13 cellular contexts compared by ENCODE assay signal in the genomic region with DNA sequence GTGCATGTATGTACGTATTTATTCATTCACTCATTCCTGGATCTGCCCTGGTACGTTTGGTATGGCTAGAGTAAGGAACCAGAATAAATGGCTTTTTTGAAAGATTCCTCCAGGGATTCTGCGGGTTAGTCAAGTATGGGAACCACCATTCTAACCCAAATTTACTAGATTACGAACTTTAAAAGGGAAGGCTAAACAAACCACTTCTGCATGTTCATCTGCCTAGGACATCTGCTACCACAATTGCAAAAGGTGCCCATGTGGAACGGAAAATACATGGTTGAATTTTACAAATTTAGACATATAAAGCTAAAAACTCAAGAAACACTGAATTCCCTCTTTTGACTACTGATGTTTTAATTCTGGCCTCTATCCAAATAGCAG. TPM values are rescaled to one million over a fixed set of nuclear protein-coding genes. Genes with fewer than 3 reads are reported as not detected.
DNase-seq lines count a peak whose midpoint lies in the region; ATAC-seq and TF ChIP-seq lines count a peak whose summit lies in the region.
"Had no signal": no experiment of that assay in that cellular context is flagged by ENCODE, and none has a peak within 500 bp of the region (broad histone marks: within the 10 kb centered on the region; RNA-seq: fewer than 3 reads in every experiment).

No MANE protein-coding gene starts in this region.

- H3K36me3 ChIP-seq in MM.1S (replicated peaks; ENCODE audit: insufficient read depth, low read length), result no peaks in the 10 kb centered on the region
- no peaks in the 10 kb centered on the region for H3K36me3 ChIP-seq in spleen
- H3K36me3 ChIP-seq: ascending aorta had no signal

- no peaks in the 10 kb centered on the region for H3K9me2 ChIP-seq in MM.1S (replicated peaks; ENCODE audit: insufficient read depth, low read length)

- peak overlapping the region; percentile 99 for H3K27ac Mint-ChIP-seq in activated CD4-positive, alpha-beta T cell treated with anti-CD3 and anti-CD28 coated beads for 36 hours
- peak overlapping the region; percentile 95 for H3K27ac Mint-ChIP-seq in activated naive CD8-positive, alpha-beta T cell treated with anti-CD3 and anti-CD28 coated beads, Interleukin-2, amount 50 U/mL, for 24 hours

- no peak for DNase-seq in activated CD4-positive, alpha-beta T cell treated with anti-CD3 and anti-CD28 coated beads for 36 hours
- DNase-seq in activated CD4-positive, alpha-beta T cell treated with anti-CD3 and anti-CD28 coated beads for 48 hours, result no peak
- DNase-seq in MM.1S (no peak), spleen (no peak), DMS53 (lab: John Stamatoyannopoulos, UW) (no peak)
- no peak for DNase-seq in activated naive CD8-positive, alpha-beta T cell treated with anti-CD3 and anti-CD28 coated beads, Interleukin-2, amount 50 U/mL, for 24 hours
- DNase-seq: EL, GOT3, hippocampal formation, NCI-H510A had no signal

- peaks cover 19% of the 10 kb centered on the region for H3F3A ChIP-seq in MM.1S (ENCODE audit: insufficient read depth, low read length)

- peaks cover 16% of the 10 kb centered on the region for H3K36me3 Mint-ChIP-seq in activated CD4-positive, alpha-beta T cell treated with anti-CD3 and anti-CD28 coated beads for 36 hours (ENCODE audit: low read depth)
- no peaks in the 10 kb centered on the region for H3K36me3 Mint-ChIP-seq in activated naive CD8-positive, alpha-beta T cell treated with anti-CD3 and anti-CD28 coated beads, Interleukin-2, amount 50 U/mL, for 24 hours (ENCODE audit: low read depth)

- peaks cover 88% of the 10 kb centered on the region for H3K4me1 Mint-ChIP-seq in activated CD4-positive, alpha-beta T cell treated with anti-CD3 and anti-CD28 coated beads for 36 hours
- H3K4me1 Mint-ChIP-seq in activated naive CD8-positive, alpha-beta T cell treated with anti-CD3 and anti-CD28 coated beads, Interleukin-2, amount 50 U/mL, for 24 hours, result peaks cover 94% of the 10 kb centered on the region

- H3K4me3 Mint-ChIP-seq in activated CD4-positive, alpha-beta T cell treated with anti-CD3 and anti-CD28 coated beads for 36 hours, result peak overlapping the region; percentile 60
- H3K4me3 Mint-ChIP-seq in activated naive CD8-positive, alpha-beta T cell treated with anti-CD3 and anti-CD28 coated beads, Interleukin-2, amount 50 U/mL, for 24 hours, result peak overlapping the region; percentile 63

- no peak for TF ChIP-seq POLR2A in spleen (IDR thresholded peaks at IDR 0.05)

- H3K4me1 ChIP-seq in MM.1S (ENCODE audit: low read length) (peaks cover 29% of the 10 kb centered on the region), spleen (peaks cover 35 to 98% (median 90%) of the 10 kb centered on the region in 6 donors)
- H3K4me1 ChIP-seq: ascending aorta had no signal

- no peak overlapping the region for H2AFZ ChIP-seq in MM.1S (ENCODE audit: low read length)

- H3K27me3 Mint-ChIP-seq in activated CD4-positive, alpha-beta T cell treated with anti-CD3 and anti-CD28 coated beads for 36 hours, result no peaks in the 10 kb centered on the region
- H3K27me3 Mint-ChIP-seq in activated naive CD8-positive, alpha-beta T cell treated with anti-CD3 and anti-CD28 coated beads, Interleukin-2, amount 50 U/mL, for 24 hours, result no peaks in the 10 kb centered on the region

- peaks cover 97% of the 10 kb centered on the region for H3K79me2 ChIP-seq in MM.1S (ENCODE audit: low read length)

- ATAC-seq in activated CD4-positive, alpha-beta T cell treated with anti-CD3 and anti-CD28 coated beads for 36 hours, result no peak
- no peak for ATAC-seq in activated naive CD8-positive, alpha-beta T cell treated with anti-CD3 and anti-CD28 coated beads, Interleukin-2, amount 50 U/mL, for 24 hours
- no peak for ATAC-seq in HG03097 (IDR thresholded peaks at IDR 0.05; ENCODE audit: low FRiP score, unreplicated experiment)
- ATAC-seq in HG03571 (IDR thresholded peaks at IDR 0.05; ENCODE audit: unreplicated experiment), result no peak

- H3K4me2 ChIP-seq in MM.1S (ENCODE audit: low read depth, low read length), result peak overlapping the region; percentile 93

- H3K9me3 Mint-ChIP-seq in activated CD4-positive, alpha-beta T cell treated with anti-CD3 and anti-CD28 coated beads for 36 hours (ENCODE audit: low read depth), result no peaks in the 10 kb centered on the region
- H3K9me3 Mint-ChIP-seq in activated naive CD8-positive, alpha-beta T cell treated with anti-CD3 and anti-CD28 coated beads, Interleukin-2, amount 50 U/mL, for 24 hours, result no peaks in the 10 kb centered on the region

- CTCF ChIA-PET in activated CD4-positive, alpha-beta T cell treated with anti-CD3 and anti-CD28 coated beads for 36 hours (lab: Charles Lee), result interaction anchor here (1.0 to 3.8 kb wide), 6 partner anchors 8 to 18 kb away, joined by 4 to 27 read pairs (median 7); no protein-coding TSS in a partner anchor

- H3K9me3 ChIP-seq in MM.1S (replicated peaks; ENCODE audit: insufficient read depth, low read length) (no peaks in the 10 kb centered on the region), spleen (no peaks in the 10 kb centered on the region)
- H3K9me3 ChIP-seq: ascending aorta had no signal

- peak overlapping the region; percentile 43 for H3K4me3 ChIP-seq in MM.1S (ENCODE audit: low read length)
- H3K4me3 ChIP-seq in spleen, result peak overlapping the region in 2 of 8 donors; percentile 9 to 51
- H3K4me3 ChIP-seq: ascending aorta had no signal

- POLR2A ChIA-PET in activated CD4-positive, alpha-beta T cell treated with anti-CD3 and anti-CD28 coated beads for 36 hours (lab: Charles Lee), result interaction anchor here (1.0 to 1.9 kb wide), 5 partner anchors 9 to 13 kb away, joined by 3 to 18 read pairs (median 8); no protein-coding TSS in a partner anchor

- H3K27me3 ChIP-seq in MM.1S (replicated peaks; ENCODE audit: insufficient read depth, low read length) (no peaks in the 10 kb centered on the region), spleen (replicated peaks in 1 of 7) (no peaks in the 10 kb centered on the region)
- H3K27me3 ChIP-seq: ascending aorta had no signal

- no peak for TF ChIP-seq CTCF in MM.1S (IDR thresholded peaks at IDR 0.05; ENCODE audit: low read length)
- TF ChIP-seq CTCF in spleen (IDR thresholded peaks at IDR 0.05 in 8 of 11, conservative IDR thresholded peaks at IDR 0.05 in 3 of 11), result no peak

- WGBS in spleen, 5 donors, result 41 to 67% (median 46%) methylated on average over 5 of the region's 5 CpGs

- H3K27ac ChIP-seq in MM.1S (ENCODE audit: low read length), result peak overlapping the region; percentile 98
- H3K27ac ChIP-seq in spleen, result peak overlapping the region; percentile 55 to 90 (median 82)
- H3K27ac ChIP-seq: ascending aorta had no signal

- no peaks in the 10 kb centered on the region for H4K20me1 ChIP-seq in MM.1S (ENCODE audit: insufficient read depth, low read length)

- intact Hi-C loops in activated CD4-positive, alpha-beta T cell treated with anti-CD3 and anti-CD28 coated beads for 36 hours (cut with DNase I, micrococcal nuclease), result loop anchor here (1.0 to 2.0 kb wide), 3 partner anchors 12 to 15 kb away; no protein-coding TSS in a partner anchor
- intact Hi-C loops in spleen (cut with DNase I; ENCODE audit: low total_unique reads), result no loop called here

- peak overlapping the region; percentile 84 for H3K9ac ChIP-seq in MM.1S (ENCODE audit: low read length)

RNA-seq across cellular contexts. Expression of gene CYTH1, which starts 22.1 kb away (rescaled TPM):
- total RNA-seq in activated CD4-positive, alpha-beta T cell treated with anti-CD3 and anti-CD28 coated beads for 36 hours, result 100 to 1,000 TPM; 109 to 130 TPM
- total RNA-seq in spleen, result 100 to 1,000 TPM; 119 to 169 (median 138) TPM
- 100 to 1,000 TPM in 1 of 3 donors, 10 to 100 TPM in 2; 66.9 to 102 (median 79.4) TPM for polyA plus RNA-seq in spleen
